ENCODE assay signal across 1 cellular context in the genomic region with DNA sequence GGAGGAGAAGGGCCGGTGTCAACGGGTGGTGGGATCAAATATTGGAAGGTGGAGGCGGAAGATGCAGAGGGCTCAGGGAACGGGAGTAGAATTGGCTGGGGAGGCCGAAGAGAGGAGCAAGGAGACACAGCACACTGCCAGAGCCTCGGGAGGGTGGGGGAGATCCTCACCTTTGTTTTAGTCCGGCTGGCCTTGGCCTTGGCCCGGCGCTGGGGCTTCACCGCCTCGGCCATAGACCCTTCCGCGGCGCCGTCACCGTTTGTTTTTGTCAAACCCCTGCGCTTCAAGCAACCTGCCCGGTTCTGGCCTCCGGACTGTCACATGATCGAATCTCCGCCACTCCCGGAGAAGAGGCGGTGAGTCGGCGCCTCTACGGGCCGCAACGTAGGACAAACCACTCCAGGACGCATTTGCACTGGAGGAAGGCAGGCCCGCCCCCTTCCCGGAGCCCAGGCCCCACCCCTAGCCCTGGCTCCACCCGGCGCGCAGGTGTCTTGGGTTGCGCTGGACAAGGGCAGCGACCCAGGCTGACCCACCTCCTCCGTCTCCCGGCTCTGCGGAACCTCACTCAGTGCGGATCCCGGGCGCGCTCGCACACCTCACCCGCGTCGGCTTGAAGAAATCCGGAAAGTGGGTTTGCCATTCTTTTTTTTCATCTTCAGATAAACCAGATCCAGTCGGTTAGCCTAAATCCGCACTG.
TF ChIP-seq lines count a peak whose summit lies in the region.

A gene with protein sequence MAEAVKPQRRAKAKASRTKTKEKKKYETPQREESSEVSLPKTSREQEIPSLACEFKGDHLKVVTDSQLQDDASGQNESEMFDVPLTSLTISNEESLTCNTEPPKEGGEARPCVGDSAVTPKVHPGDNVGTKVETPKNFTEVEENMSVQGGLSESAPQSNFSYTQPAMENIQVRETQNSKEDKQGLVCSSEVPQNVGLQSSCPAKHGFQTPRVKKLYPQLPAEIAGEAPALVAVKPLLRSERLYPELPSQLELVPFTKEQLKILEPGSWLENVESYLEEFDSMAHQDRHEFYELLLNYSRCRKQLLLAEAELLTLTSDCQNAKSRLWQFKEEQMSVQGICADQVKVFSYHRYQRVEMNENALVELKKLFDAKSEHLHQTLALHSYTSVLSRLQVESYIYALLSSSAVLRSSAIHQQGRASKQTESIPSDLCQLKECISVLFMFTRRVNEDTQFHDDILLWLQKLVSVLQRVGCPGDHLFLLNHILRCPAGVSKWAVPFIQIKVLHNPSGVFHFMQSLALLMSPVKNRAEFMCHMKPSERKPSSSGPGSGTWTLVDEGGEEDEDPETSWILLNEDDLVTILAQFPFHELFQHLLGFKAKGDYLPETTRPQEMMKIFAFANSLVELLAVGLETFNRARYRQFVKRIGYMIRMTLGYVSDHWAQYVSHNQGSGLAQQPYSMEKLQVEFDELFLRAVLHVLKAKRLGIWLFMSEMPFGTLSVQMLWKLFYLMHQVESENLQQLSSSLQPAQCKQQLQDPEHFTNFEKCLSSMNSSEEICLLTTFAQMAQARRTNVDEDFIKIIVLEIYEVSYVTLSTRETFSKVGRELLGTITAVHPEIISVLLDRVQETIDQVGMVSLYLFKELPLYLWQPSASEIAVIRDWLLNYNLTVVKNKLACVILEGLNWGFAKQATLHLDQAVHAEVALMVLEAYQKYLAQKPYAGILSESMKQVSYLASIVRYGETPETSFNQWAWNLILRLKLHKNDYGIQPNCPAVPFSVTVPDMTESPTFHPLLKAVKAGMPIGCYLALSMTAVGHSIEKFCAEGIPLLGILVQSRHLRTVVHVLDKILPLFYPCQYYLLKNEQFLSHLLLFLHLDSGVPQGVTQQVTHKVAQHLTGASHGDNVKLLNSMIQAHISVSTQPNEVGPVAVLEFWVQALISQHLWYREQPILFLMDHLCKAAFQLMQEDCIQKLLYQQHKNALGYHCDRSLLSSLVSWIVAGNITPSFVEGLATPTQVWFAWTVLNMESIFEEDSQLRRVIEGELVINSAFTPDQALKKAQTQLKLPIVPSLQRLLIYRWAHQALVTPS (N-terminal part only) (minus strand): TSS at position 323 of the 700 bp plus-strand sequence. CDS start 90 bp downstream, at position 233.

TF ChIP-seq in HepG2, 621 proteins besides CTCF, POLR2A, EP300 and RAD21 (continued from another document and continues in another):
- TF ChIP-seq MTF2 (CRISPR knock-in tag; IDR thresholded peaks at IDR 0.05; ENCODE audit: borderline replicate concordance) (no peak), ATF5 (CRISPR knock-in tag; IDR thresholded peaks at IDR 0.05; ENCODE audit: low read depth) (no peak), RCOR2 (CRISPR knock-in tag; IDR thresholded peaks at IDR 0.05) (peak; percentile 25; the same call in 1 of the 2 replicates), HMG20B (CRISPR knock-in tag; conservative IDR thresholded peaks at IDR 0.05) (no peak), U2AF2 (IDR thresholded peaks at IDR 0.05; ENCODE audit: low read depth, low read length) (no peak), ZNF382 (CRISPR knock-in tag; IDR thresholded peaks at IDR 0.05; ENCODE audit: borderline replicate concordance) (no peak), HMGXB3 (CRISPR knock-in tag; IDR thresholded peaks at IDR 0.05; ENCODE audit: borderline replicate concordance) (no peak), ZNF451 (CRISPR knock-in tag; IDR thresholded peaks at IDR 0.05) (0 out of 2 replicates have a peak, but pooled peaks have one; percentile 64), IKZF1 (IDR thresholded peaks at IDR 0.05) (no peak), ZNF10 (CRISPR knock-in tag; IDR thresholded peaks at IDR 0.05; ENCODE audit: borderline replicate concordance, low read depth) (no peak), SRSF4 (IDR thresholded peaks at IDR 0.05; ENCODE audit: low read depth, low read length, poor library complexity, severe bottlenecking) (no peak), ZC3H13 (CRISPR knock-in tag; IDR thresholded peaks at IDR 0.05) (no peak), ZSCAN22 (CRISPR knock-in tag; IDR thresholded peaks at IDR 0.05) (no peak), HNF4A (CRISPR knock-in tag; IDR thresholded peaks at IDR 0.05) (0 out of 2 replicates have a peak, but pooled peaks have one; percentile 12), ZFX (CRISPR knock-in tag; IDR thresholded peaks at IDR 0.05; ENCODE audit: low read depth) (peak; percentile 86), ZNF281 (CRISPR knock-in tag; IDR thresholded peaks at IDR 0.05; ENCODE audit: borderline replicate concordance) (no peak), JDP2 (CRISPR knock-in tag; IDR thresholded peaks at IDR 0.05; ENCODE audit: borderline replicate concordance) (no peak), RFX3 (CRISPR knock-in tag; IDR thresholded peaks at IDR 0.05) (no peak), THAP9 (CRISPR knock-in tag; IDR thresholded peaks at IDR 0.05; ENCODE audit: borderline replicate concordance) (peak; percentile 62; the same call in 1 of the 2 replicates), PHB2 (IDR thresholded peaks at IDR 0.05; ENCODE audit: partially characterized antibody) (no peak), NRL (CRISPR knock-in tag; IDR thresholded peaks at IDR 0.05; ENCODE audit: borderline replicate concordance) (0 out of 2 replicates have a peak, but pooled peaks have one; percentile 54)
- TF ChIP-seq, protein P1, sequence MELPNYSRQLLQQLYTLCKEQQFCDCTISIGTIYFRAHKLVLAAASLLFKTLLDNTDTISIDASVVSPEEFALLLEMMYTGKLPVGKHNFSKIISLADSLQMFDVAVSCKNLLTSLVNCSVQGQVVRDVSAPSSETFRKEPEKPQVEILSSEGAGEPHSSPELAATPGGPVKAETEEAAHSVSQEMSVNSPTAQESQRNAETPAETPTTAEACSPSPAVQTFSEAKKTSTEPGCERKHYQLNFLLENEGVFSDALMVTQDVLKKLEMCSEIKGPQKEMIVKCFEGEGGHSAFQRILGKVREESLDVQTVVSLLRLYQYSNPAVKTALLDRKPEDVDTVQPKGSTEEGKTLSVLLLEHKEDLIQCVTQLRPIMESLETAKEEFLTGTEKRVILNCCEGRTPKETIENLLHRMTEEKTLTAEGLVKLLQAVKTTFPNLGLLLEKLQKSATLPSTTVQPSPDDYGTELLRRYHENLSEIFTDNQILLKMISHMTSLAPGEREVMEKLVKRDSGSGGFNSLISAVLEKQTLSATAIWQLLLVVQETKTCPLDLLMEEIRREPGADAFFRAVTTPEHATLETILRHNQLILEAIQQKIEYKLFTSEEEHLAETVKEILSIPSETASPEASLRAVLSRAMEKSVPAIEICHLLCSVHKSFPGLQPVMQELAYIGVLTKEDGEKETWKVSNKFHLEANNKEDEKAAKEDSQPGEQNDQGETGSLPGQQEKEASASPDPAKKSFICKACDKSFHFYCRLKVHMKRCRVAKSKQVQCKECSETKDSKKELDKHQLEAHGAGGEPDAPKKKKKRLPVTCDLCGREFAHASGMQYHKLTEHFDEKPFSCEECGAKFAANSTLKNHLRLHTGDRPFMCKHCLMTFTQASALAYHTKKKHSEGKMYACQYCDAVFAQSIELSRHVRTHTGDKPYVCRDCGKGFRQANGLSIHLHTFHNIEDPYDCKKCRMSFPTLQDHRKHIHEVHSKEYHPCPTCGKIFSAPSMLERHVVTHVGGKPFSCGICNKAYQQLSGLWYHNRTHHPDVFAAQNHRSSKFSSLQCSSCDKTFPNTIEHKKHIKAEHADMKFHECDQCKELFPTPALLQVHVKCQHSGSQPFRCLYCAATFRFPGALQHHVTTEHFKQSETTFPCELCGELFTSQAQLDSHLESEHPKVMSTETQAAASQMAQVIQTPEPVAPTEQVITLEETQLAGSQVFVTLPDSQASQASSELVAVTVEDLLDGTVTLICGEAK (IDR thresholded peaks at IDR 0.05), result no peak
- TF ChIP-seq, protein P1 (CRISPR knock-in tag; IDR thresholded peaks at IDR 0.05), result peak; percentile 67; the same call in 1 of the 2 replicates
